ENCODE assay signal across 1 cellular context in genomic region chr9:127796225-127796813, GRCh38.
TF ChIP-seq lines count a peak whose summit lies in the region.

No MANE protein-coding gene starts in this region.

TF ChIP-seq in HepG2, 621 proteins besides CTCF, POLR2A, EP300 and RAD21:
- TF ChIP-seq ZNF296 (CRISPR knock-in tag; conservative IDR thresholded peaks at IDR 0.05) (0 out of 2 replicates have a peak, but pooled peaks have one; percentile 27), NR2F6 (IDR thresholded peaks at IDR 0.05) (0 out of 2 replicates have a peak, but pooled peaks have one; percentile 17), NR2F6 (CRISPR knock-in tag; IDR thresholded peaks at IDR 0.05) (peak; percentile 42; the same call in 1 of the 2 replicates), ZNF564 (CRISPR knock-in tag; IDR thresholded peaks at IDR 0.05) (no peak), ELF3 (CRISPR knock-in tag; IDR thresholded peaks at IDR 0.05) (no peak), CCAR2 (optimal IDR thresholded peaks at IDR 0.05; ENCODE audit: low read depth, low read length) (no peak), ZBTB8A (CRISPR knock-in tag; IDR thresholded peaks at IDR 0.05; ENCODE audit: borderline replicate concordance, low read depth) (no peak), GATAD2A (CRISPR knock-in tag; IDR thresholded peaks at IDR 0.05) (peak; percentile 14; the same call in 1 of the 2 replicates), NFE2L2 (IDR thresholded peaks at IDR 0.05; ENCODE audit: low read length) (no peak), MEIS2 (CRISPR knock-in tag; IDR thresholded peaks at IDR 0.05) (no peak), ZFX (CRISPR knock-in tag; IDR thresholded peaks at IDR 0.05; ENCODE audit: low read depth) (0 out of 2 replicates have a peak, but pooled peaks have one; percentile 34), ZNF788 (CRISPR knock-in tag; IDR thresholded peaks at IDR 0.05; ENCODE audit: borderline replicate concordance) (peak; percentile 16; the same call in 1 of the 2 replicates), RXRB (CRISPR knock-in tag; IDR thresholded peaks at IDR 0.05; ENCODE audit: borderline replicate concordance) (peak; percentile 8; the same call in 1 of the 2 replicates), HDAC2 (CRISPR knock-in tag; IDR thresholded peaks at IDR 0.05) (no peak), ATF7-NPFF (CRISPR knock-in tag; IDR thresholded peaks at IDR 0.05; ENCODE audit: low read depth) (no peak), MED1 (CRISPR knock-in tag; IDR thresholded peaks at IDR 0.05) (peak; percentile 37; the same call in 1 of the 2 replicates), KDM2A (CRISPR knock-in tag; IDR thresholded peaks at IDR 0.05; ENCODE audit: borderline replicate concordance, low read depth) (peak; percentile 66; the same call in 1 of the 2 replicates), ATF5 (CRISPR knock-in tag; IDR thresholded peaks at IDR 0.05; ENCODE audit: low read depth) (no peak), ZNF501 (CRISPR knock-in tag; IDR thresholded peaks at IDR 0.05) (0 out of 2 replicates have a peak, but pooled peaks have one; percentile 24), ZNF44 (CRISPR knock-in tag; IDR thresholded peaks at IDR 0.05) (no peak), SRF (IDR thresholded peaks at IDR 0.05; ENCODE audit: low read depth, low read length) (peak; percentile 80), TBX2 (CRISPR knock-in tag; IDR thresholded peaks at IDR 0.05; ENCODE audit: borderline replicate concordance) (no peak), FOXA1 (IDR thresholded peaks at IDR 0.05) (no peak), FOXA1 (CRISPR knock-in tag; IDR thresholded peaks at IDR 0.05) (0 out of 2 replicates have a peak, but pooled peaks have one; percentile 6), ZNF720 (CRISPR knock-in tag; IDR thresholded peaks at IDR 0.05) (no peak), ZSCAN21 (CRISPR knock-in tag; IDR thresholded peaks at IDR 0.05; ENCODE audit: borderline replicate concordance) (0 out of 2 replicates have a peak, but pooled peaks have one; percentile 32), MIER3 (CRISPR knock-in tag; IDR thresholded peaks at IDR 0.05; ENCODE audit: borderline replicate concordance) (no peak), ZNF337 (CRISPR knock-in tag; IDR thresholded peaks at IDR 0.05; ENCODE audit: borderline replicate concordance, low read depth) (no peak), ZNF589 (CRISPR knock-in tag; conservative IDR thresholded peaks at IDR 0.05) (no peak), PHF21A (CRISPR knock-in tag; IDR thresholded peaks at IDR 0.05) (peak; percentile 26; the same call in 1 of the 2 replicates), BCL6 (CRISPR knock-in tag; IDR thresholded peaks at IDR 0.05) (no peak), SALL1 (CRISPR knock-in tag; IDR thresholded peaks at IDR 0.05) (peak; percentile 48; the same call in 1 of the 2 replicates), HOXA3 (CRISPR knock-in tag; IDR thresholded peaks at IDR 0.05) (no peak), RARA (CRISPR knock-in tag; IDR thresholded peaks at IDR 0.05) (peak; percentile 25; the same call in 1 of the 2 replicates), TOPORS (CRISPR knock-in tag; IDR thresholded peaks at IDR 0.05) (0 out of 2 replicates have a peak, but pooled peaks have one; percentile 24), CHD2 (IDR thresholded peaks at IDR 0.05; ENCODE audit: low read depth, low read length) (peak; percentile 53; the same call in 1 of the 2 replicates), EEA1 (CRISPR knock-in tag; IDR thresholded peaks at IDR 0.05; ENCODE audit: borderline replicate concordance) (no peak), FOXJ3 (CRISPR knock-in tag; IDR thresholded peaks at IDR 0.05; ENCODE audit: borderline replicate concordance) (no peak), ZMAT5 (CRISPR knock-in tag; IDR thresholded peaks at IDR 0.05; ENCODE audit: borderline replicate concordance, low read depth) (no peak), SP140L (CRISPR knock-in tag; IDR thresholded peaks at IDR 0.05; ENCODE audit: borderline replicate concordance) (no peak), ZNF121 (CRISPR knock-in tag; IDR thresholded peaks at IDR 0.05) (0 out of 2 replicates have a peak, but pooled peaks have one; percentile 12), ZNF253 (CRISPR knock-in tag; IDR thresholded peaks at IDR 0.05; ENCODE audit: borderline replicate concordance) (no peak), ZNF124 (CRISPR knock-in tag; IDR thresholded peaks at IDR 0.05) (no peak), REL (CRISPR knock-in tag; conservative IDR thresholded peaks at IDR 0.05) (no peak), TERF1 (CRISPR knock-in tag; IDR thresholded peaks at IDR 0.05) (no peak)
- TF ChIP-seq, protein P1, sequence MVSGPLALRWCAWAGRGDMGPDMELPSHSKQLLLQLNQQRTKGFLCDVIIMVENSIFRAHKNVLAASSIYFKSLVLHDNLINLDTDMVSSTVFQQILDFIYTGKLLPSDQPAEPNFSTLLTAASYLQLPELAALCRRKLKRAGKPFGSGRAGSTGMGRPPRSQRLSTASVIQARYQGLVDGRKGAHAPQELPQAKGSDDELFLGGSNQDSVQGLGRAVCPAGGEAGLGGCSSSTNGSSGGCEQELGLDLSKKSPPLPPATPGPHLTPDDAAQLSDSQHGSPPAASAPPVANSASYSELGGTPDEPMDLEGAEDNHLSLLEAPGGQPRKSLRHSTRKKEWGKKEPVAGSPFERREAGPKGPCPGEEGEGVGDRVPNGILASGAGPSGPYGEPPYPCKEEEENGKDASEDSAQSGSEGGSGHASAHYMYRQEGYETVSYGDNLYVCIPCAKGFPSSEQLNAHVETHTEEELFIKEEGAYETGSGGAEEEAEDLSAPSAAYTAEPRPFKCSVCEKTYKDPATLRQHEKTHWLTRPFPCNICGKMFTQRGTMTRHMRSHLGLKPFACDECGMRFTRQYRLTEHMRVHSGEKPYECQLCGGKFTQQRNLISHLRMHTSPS (CRISPR knock-in tag; IDR thresholded peaks at IDR 0.05; ENCODE audit: low read depth), result peak; percentile 70; the same call in 1 of the 2 replicates
- TF ChIP-seq, protein P2, sequence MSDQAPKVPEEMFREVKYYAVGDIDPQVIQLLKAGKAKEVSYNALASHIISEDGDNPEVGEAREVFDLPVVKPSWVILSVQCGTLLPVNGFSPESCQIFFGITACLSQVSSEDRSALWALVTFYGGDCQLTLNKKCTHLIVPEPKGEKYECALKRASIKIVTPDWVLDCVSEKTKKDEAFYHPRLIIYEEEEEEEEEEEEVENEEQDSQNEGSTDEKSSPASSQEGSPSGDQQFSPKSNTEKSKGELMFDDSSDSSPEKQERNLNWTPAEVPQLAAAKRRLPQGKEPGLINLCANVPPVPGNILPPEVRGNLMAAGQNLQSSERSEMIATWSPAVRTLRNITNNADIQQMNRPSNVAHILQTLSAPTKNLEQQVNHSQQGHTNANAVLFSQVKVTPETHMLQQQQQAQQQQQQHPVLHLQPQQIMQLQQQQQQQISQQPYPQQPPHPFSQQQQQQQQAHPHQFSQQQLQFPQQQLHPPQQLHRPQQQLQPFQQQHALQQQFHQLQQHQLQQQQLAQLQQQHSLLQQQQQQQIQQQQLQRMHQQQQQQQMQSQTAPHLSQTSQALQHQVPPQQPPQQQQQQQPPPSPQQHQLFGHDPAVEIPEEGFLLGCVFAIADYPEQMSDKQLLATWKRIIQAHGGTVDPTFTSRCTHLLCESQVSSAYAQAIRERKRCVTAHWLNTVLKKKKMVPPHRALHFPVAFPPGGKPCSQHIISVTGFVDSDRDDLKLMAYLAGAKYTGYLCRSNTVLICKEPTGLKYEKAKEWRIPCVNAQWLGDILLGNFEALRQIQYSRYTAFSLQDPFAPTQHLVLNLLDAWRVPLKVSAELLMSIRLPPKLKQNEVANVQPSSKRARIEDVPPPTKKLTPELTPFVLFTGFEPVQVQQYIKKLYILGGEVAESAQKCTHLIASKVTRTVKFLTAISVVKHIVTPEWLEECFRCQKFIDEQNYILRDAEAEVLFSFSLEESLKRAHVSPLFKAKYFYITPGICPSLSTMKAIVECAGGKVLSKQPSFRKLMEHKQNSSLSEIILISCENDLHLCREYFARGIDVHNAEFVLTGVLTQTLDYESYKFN (CRISPR knock-in tag; conservative IDR thresholded peaks at IDR 0.05), result peak; percentile 28; the same call in 1 of the 2 replicates
- TF ChIP-seq, protein P3, sequence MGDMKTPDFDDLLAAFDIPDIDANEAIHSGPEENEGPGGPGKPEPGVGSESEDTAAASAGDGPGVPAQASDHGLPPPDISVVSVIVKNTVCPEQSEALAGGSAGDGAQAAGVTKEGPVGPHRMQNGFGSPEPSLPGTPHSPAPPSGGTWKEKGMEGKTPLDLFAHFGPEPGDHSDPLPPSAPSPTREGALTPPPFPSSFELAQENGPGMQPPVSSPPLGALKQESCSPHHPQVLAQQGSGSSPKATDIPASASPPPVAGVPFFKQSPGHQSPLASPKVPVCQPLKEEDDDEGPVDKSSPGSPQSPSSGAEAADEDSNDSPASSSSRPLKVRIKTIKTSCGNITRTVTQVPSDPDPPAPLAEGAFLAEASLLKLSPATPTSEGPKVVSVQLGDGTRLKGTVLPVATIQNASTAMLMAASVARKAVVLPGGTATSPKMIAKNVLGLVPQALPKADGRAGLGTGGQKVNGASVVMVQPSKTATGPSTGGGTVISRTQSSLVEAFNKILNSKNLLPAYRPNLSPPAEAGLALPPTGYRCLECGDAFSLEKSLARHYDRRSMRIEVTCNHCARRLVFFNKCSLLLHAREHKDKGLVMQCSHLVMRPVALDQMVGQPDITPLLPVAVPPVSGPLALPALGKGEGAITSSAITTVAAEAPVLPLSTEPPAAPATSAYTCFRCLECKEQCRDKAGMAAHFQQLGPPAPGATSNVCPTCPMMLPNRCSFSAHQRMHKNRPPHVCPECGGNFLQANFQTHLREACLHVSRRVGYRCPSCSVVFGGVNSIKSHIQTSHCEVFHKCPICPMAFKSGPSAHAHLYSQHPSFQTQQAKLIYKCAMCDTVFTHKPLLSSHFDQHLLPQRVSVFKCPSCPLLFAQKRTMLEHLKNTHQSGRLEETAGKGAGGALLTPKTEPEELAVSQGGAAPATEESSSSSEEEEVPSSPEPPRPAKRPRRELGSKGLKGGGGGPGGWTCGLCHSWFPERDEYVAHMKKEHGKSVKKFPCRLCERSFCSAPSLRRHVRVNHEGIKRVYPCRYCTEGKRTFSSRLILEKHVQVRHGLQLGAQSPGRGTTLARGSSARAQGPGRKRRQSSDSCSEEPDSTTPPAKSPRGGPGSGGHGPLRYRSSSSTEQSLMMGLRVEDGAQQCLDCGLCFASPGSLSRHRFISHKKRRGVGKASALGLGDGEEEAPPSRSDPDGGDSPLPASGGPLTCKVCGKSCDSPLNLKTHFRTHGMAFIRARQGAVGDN (CRISPR knock-in tag; IDR thresholded peaks at IDR 0.05), result peak; percentile 42; the same call in 1 of the 2 replicates
- TF ChIP-seq, protein P4, sequence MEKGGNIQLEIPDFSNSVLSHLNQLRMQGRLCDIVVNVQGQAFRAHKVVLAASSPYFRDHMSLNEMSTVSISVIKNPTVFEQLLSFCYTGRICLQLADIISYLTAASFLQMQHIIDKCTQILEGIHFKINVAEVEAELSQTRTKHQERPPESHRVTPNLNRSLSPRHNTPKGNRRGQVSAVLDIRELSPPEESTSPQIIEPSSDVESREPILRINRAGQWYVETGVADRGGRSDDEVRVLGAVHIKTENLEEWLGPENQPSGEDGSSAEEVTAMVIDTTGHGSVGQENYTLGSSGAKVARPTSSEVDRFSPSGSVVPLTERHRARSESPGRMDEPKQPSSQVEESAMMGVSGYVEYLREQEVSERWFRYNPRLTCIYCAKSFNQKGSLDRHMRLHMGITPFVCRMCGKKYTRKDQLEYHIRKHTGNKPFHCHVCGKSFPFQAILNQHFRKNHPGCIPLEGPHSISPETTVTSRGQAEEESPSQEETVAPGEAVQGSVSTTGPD (CRISPR knock-in tag; IDR thresholded peaks at IDR 0.05), result peak; percentile 37; the same call in 1 of the 2 replicates
- TF ChIP-seq, protein P5, sequence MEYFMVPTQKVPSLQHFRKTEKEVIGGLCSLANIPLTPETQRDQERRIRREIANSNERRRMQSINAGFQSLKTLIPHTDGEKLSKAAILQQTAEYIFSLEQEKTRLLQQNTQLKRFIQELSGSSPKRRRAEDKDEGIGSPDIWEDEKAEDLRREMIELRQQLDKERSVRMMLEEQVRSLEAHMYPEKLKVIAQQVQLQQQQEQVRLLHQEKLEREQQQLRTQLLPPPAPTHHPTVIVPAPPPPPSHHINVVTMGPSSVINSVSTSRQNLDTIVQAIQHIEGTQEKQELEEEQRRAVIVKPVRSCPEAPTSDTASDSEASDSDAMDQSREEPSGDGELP (IDR thresholded peaks at IDR 0.05; ENCODE audit: borderline replicate concordance, low read depth), result 0 out of 2 replicates have a peak, but pooled peaks have one; percentile 40
- TF ChIP-seq, protein P6, sequence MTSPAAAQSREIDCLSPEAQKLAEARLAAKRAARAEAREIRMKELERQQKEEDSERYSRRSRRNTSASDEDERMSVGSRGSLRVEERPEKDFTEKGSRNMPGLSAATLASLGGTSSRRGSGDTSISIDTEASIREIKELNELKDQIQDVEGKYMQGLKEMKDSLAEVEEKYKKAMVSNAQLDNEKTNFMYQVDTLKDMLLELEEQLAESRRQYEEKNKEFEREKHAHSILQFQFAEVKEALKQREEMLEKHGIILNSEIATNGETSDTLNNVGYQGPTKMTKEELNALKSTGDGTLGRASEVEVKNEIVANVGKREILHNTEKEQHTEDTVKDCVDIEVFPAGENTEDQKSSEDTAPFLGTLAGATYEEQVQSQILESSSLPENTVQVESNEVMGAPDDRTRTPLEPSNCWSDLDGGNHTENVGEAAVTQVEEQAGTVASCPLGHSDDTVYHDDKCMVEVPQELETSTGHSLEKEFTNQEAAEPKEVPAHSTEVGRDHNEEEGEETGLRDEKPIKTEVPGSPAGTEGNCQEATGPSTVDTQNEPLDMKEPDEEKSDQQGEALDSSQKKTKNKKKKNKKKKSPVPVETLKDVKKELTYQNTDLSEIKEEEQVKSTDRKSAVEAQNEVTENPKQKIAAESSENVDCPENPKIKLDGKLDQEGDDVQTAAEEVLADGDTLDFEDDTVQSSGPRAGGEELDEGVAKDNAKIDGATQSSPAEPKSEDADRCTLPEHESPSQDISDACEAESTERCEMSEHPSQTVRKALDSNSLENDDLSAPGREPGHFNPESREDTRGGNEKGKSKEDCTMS (CRISPR knock-in tag; conservative IDR thresholded peaks at IDR 0.05), result no peak
